1 cellular context compared by ENCODE assay signal in the genomic region with DNA sequence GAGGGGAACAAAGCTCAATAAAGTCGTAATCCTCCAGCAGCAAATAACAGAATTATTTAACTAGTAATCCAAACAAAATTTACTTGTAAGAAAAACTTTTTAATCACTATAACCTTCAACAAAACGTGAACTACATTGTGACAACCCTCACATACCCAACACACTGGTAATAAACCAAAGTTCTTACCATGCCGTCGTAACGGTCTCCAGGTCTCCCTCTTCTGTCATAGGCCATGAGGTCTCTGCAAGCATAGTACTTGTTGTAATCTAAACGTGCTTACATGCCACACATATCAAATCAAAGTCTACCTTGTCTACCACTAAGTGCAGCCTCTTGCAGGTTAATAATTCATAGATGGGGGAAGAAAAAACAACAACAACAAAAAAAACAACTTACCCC.
TF ChIP-seq lines count a peak whose summit lies in the region.

No MANE protein-coding gene starts in this region.

TF ChIP-seq in WTC11, 78 proteins besides CTCF, POLR2A, EP300 and RAD21 (continued from another document):
- TF ChIP-seq, protein P1, sequence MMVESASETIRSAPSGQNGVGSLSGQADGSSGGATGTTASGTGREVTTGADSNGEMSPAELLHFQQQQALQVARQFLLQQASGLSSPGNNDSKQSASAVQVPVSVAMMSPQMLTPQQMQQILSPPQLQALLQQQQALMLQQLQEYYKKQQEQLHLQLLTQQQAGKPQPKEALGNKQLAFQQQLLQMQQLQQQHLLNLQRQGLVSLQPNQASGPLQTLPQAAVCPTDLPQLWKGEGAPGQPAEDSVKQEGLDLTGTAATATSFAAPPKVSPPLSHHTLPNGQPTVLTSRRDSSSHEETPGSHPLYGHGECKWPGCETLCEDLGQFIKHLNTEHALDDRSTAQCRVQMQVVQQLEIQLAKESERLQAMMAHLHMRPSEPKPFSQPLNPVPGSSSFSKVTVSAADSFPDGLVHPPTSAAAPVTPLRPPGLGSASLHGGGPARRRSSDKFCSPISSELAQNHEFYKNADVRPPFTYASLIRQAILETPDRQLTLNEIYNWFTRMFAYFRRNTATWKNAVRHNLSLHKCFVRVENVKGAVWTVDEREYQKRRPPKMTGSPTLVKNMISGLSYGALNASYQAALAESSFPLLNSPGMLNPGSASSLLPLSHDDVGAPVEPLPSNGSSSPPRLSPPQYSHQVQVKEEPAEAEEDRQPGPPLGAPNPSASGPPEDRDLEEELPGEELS (CRISPR knock-in tag; IDR thresholded peaks at IDR 0.05), result no peak
- TF ChIP-seq PRDM15 (CRISPR knock-in tag; IDR thresholded peaks at IDR 0.05) (no peak), IRF2 (CRISPR knock-in tag; IDR thresholded peaks at IDR 0.05; ENCODE audit: borderline replicate concordance, low read depth) (no peak)
